In the genomic region with DNA sequence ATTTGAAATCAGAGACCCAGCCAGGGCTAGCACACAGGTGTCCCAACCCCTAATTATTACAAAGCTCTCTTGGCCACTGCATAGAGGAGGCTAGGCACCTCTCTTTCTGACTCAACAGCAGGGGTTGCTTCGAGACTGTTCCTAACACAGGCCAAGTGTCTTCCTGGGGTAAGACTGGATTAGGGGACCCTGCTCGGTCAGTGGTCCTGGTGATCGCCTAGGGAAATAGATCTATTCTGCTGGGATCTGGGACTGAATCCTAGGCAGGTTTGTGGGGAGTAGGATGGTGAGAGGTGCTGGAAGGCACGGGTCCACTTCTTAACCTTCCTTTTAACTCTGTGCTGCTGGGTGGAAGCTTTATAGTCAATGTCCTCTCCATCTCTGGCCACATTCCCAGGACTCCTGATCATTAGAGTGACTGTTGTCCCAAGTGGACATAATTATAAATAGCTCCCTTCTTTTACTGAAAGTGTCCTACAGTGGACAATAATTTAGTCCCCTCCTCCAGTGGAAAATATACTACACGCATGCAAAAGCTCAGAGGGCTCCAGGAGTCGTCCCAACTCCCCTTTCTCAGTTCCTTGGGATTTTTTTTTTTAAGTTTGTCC, we compare ENCODE assay signal across 8 cellular contexts. TPM values are rescaled to one million over a fixed set of nuclear protein-coding genes. Genes with fewer than 3 reads are reported as not detected.
DNase-seq lines count a peak whose midpoint lies in the region; ATAC-seq and TF ChIP-seq lines count a peak whose summit lies in the region.

No MANE protein-coding gene starts in this region.

- H3K4me3 Mint-ChIP-seq in natural killer cell treated with Interleukin-12 subunit alpha and Interleukin-12 subunit beta and Interleukin-15 and Interleukin-18, amount 100 ng/mL, for 72 hours: peak overlapping the region; percentile 98

- H3K27ac ChIP-seq in dorsolateral prefrontal cortex: peak overlapping the region in 58 of 59 donors; percentile 3 to 98 (median 94)

- CTCF ChIA-PET in AG04449 (lab: Yijun Ruan, JAX): interaction anchor here (0.7 to 7.2 kb wide), 29 partner anchors 8 to 909 kb away, joined by 3 to 60 read pairs (median 4); no protein-coding TSS in a partner anchor

- peak overlapping the region; percentile 81 to 95 for H3K27ac Mint-ChIP-seq in natural killer cell treated with Interleukin-12 subunit alpha and Interleukin-12 subunit beta and Interleukin-15 and Interleukin-18, amount 100 ng/mL, for 72 hours

- H3K36me3 Mint-ChIP-seq in natural killer cell treated with Interleukin-12 subunit alpha and Interleukin-12 subunit beta and Interleukin-15 and Interleukin-18, amount 100 ng/mL, for 72 hours: no peaks in the 10 kb centered on the region

- ATAC-seq in natural killer cell treated with Interleukin-12 subunit alpha and Interleukin-12 subunit beta and Interleukin-15 and Interleukin-18, amount 100 ng/mL, for 72 hours: no peak

- no peak for DNase-seq in AG04449 (ENCODE audit: low read depth, low spot score)
- DNase-seq in NB4 (ENCODE audit: low read depth): no peak
- DNase-seq in dorsolateral prefrontal cortex: no peak
- no peak for DNase-seq in natural killer cell treated with Interleukin-12 subunit alpha and Interleukin-12 subunit beta and Interleukin-15 and Interleukin-18, amount 100 ng/mL, for 72 hours (ENCODE audit: low spot score)
- DNase-seq in NCI-H2081 treated with DMSO at 0.1 percent for 48 hours (lab: John Stamatoyannopoulos, UW): no peak
- DNase-seq in stimulated activated CD4-positive, alpha-beta T cell treated with anti-CD3 and anti-CD28 coated beads, Interleukin-12 subunit alpha, Interleukin-12 subunit beta, amount 100 ng/mL, for 4 hours: no peak
- DNase-seq in hippocampal formation (lab: John Stamatoyannopoulos, UW): no peak
- no peak for DNase-seq in iPS-NIHi11 (ENCODE audit: low spot score)

- H3K4me3 ChIP-seq in AG04449 (ENCODE audit: low read depth, low read length) (peak overlapping the region; percentile 86; the same call in 1 of the 2 replicates), NB4 (ENCODE audit: low read depth, low read length) (peak overlapping the region; percentile 78), dorsolateral prefrontal cortex (peak overlapping the region in 52 of 59 donors; percentile 48 to 93 (median 86))

- intact Hi-C loops in dorsolateral prefrontal cortex (cut with DNase I): loop anchor here (5.0 to 10.0 kb wide), 7 partner anchors 132 to 881 kb away; no protein-coding TSS in a partner anchor

- no peaks in the 10 kb centered on the region for H3K9me3 Mint-ChIP-seq in natural killer cell treated with Interleukin-12 subunit alpha and Interleukin-12 subunit beta and Interleukin-15 and Interleukin-18, amount 100 ng/mL, for 72 hours

- no peaks in the 10 kb centered on the region for H3K27me3 Mint-ChIP-seq in natural killer cell treated with Interleukin-12 subunit alpha and Interleukin-12 subunit beta and Interleukin-15 and Interleukin-18, amount 100 ng/mL, for 72 hours

- POLR2A ChIA-PET in AG04449 (lab: Yijun Ruan, JAX): interaction anchor here (0.6 to 2.4 kb wide), 5 partner anchors 181 to 507 kb away, joined by 3 to 14 read pairs (median 4); no protein-coding TSS in a partner anchor

- no peak for TF ChIP-seq POLR2A in NB4 (IDR thresholded peaks at IDR 0.05; ENCODE audit: extremely low read depth, insufficient read length)

- no peak for TF ChIP-seq CTCF in AG04449 (IDR thresholded peaks at IDR 0.05; ENCODE audit: insufficient read depth, low read length, missing control alignments)
- TF ChIP-seq CTCF in NB4 (IDR thresholded peaks at IDR 0.05; ENCODE audit: low read depth, low read length): no peak
- no peak for TF ChIP-seq CTCF in dorsolateral prefrontal cortex (IDR thresholded peaks at IDR 0.05 in 54 of 56, conservative IDR thresholded peaks at IDR 0.05 in 2 of 56; ENCODE audit: low read depth in 1 of 56, partially characterized antibody in 56 of 56)

- H3K4me1 Mint-ChIP-seq in natural killer cell treated with Interleukin-12 subunit alpha and Interleukin-12 subunit beta and Interleukin-15 and Interleukin-18, amount 100 ng/mL, for 72 hours (ENCODE audit: low read depth in 2 of 2): peaks cover 57 to 63% of the 10 kb centered on the region in 2 donors

- no peaks in the 10 kb centered on the region for H3K27me3 ChIP-seq in dorsolateral prefrontal cortex

RNA-seq across cellular contexts. Expression of a gene that starts 1.4 kb away (rescaled TPM):
- 10 to 100 TPM; 21.5 to 86.6 (median 38.2) TPM for total RNA-seq in dorsolateral prefrontal cortex
- 10 to 100 TPM in 1 of 2 donors, 1 to 10 TPM in 1; 8.7 to 12.3 TPM for total RNA-seq in natural killer cell treated with Interleukin-12 subunit alpha and Interleukin-12 subunit beta and Interleukin-15 and Interleukin-18, amount 100 ng/mL, for 72 hours
